ENCODE assay signal across 22 cellular contexts in the genomic region with DNA sequence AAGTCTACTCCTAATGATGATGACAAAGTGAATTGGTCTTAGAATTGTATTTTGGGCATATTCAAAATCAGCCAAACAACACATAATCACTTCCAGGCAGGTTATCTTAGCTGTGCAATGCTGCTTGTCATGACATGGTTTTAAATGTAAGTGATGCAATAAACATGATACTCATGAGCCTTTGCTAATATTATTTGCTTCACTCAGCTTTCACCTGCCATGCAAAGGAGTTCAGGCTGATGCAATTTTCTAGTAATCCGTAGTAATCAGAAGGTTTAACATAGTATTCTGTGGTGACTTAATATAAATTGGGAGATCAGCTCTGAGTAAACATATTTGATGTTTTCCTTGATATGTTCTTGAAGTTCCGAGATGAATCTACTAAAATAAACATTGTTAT. TPM values are rescaled to one million over a fixed set of nuclear protein-coding genes. Genes with fewer than 3 reads are reported as not detected.
DNase-seq lines count a peak whose midpoint lies in the region; ATAC-seq and TF ChIP-seq lines count a peak whose summit lies in the region.
"Had no signal": no experiment of that assay in that cellular context is flagged by ENCODE, and none has a peak within 500 bp of the region (broad histone marks: within the 10 kb centered on the region; RNA-seq: fewer than 3 reads in every experiment).

No MANE protein-coding gene starts in this region.

- TF ChIP-seq POLR2A in gastroesophageal sphincter (IDR thresholded peaks at IDR 0.05) = no peak

- H3K9ac ChIP-seq in liver (ENCODE audit: low read depth in 1 of 2, low read length in 2 of 2) = no peak overlapping the region
- H3K9ac ChIP-seq: KMS-11 had no signal

- no peak for TF ChIP-seq CTCF in astrocyte of the spinal cord (IDR thresholded peaks at IDR 0.05; ENCODE audit: low read depth, low read length)
- TF ChIP-seq CTCF in liver (IDR thresholded peaks at IDR 0.05; ENCODE audit: low read depth, low read length, missing input control) = no peak
- no peak for TF ChIP-seq CTCF in gastroesophageal sphincter (IDR thresholded peaks at IDR 0.05)

- peaks cover 0 to 19% (median 6%) of the 10 kb centered on the region in 4 donors for H3K36me3 ChIP-seq in liver (ENCODE audit: control insufficient read depth in 4 of 4, insufficient read depth in 3 of 4, low read depth in 1 of 4, low read length in 3 of 4)
- peaks cover 0 to 76% of the 10 kb centered on the region in 2 donors for H3K36me3 ChIP-seq in gastroesophageal sphincter
- H3K36me3 ChIP-seq: adrenal gland, prostate gland had no signal

- no peak for ATAC-seq in gastroesophageal sphincter
- no peak for ATAC-seq in HG03378 (IDR thresholded peaks at IDR 0.05; ENCODE audit: unreplicated experiment)
- ATAC-seq: effector memory CD8-positive, alpha-beta T cell; left ventricle myocardium superior had no signal

- no peaks in the 10 kb centered on the region for H3K4me1 ChIP-seq in liver (ENCODE audit: control insufficient read depth in 4 of 4, insufficient read depth in 4 of 4, low read length in 3 of 4)
- no peaks in the 10 kb centered on the region for H3K4me1 ChIP-seq in gastroesophageal sphincter
- H3K4me1 ChIP-seq: adrenal gland, prostate gland, spleen, tibial nerve had no signal

- H3K4me3 ChIP-seq in astrocyte of the spinal cord (ENCODE audit: low read depth, low read length) = no peak overlapping the region
- no peak overlapping the region for H3K4me3 ChIP-seq in liver (ENCODE audit: low read depth in 1 of 3, low read length in 3 of 3)
- no peak overlapping the region for H3K4me3 ChIP-seq in gastroesophageal sphincter
- H3K4me3 ChIP-seq: adrenal gland, prostate gland, spleen, tibial nerve had no signal

- DNase-seq in DMS153 (lab: John Stamatoyannopoulos, UW) (peak; percentile 6), DMS153 treated with DMSO at 0.1 percent for 48 hours (lab: John Stamatoyannopoulos, UW; ENCODE audit: unreplicated experiment) (no peak), NCI-H526 (lab: John Stamatoyannopoulos, UW) (peak; percentile 49 to 66), astrocyte of the spinal cord (ENCODE audit: low read depth, low spot score) (peak; percentile 43), midbrain (lab: John Stamatoyannopoulos, UW) (no peak)
- DNase-seq: 8988T; activated B cell treated with CpG ODN at 0.5 μM for 24 hours; adrenal gland; CD4-positive, alpha-beta T cell; central memory CD4-positive, alpha-beta T cell; effector memory CD8-positive, alpha-beta T cell; left ventricle myocardium superior; NCI-H146; NCI-H524 treated with DMSO at 0.1 percent for 48 hours; Right ventricle myocardium superior; spleen had no signal

- in situ Hi-C loops in astrocyte of the spinal cord (cut with HindIII; ENCODE audit: low sequenced_read_pairs) = no loop called here

- H3K9me3 ChIP-seq in liver (ENCODE audit: control insufficient read depth in 4 of 4, low read length in 3 of 4) (no peaks in the 10 kb centered on the region), gastroesophageal sphincter (no peaks in the 10 kb centered on the region)
- H3K9me3 ChIP-seq: prostate gland, spleen, tibial nerve had no signal

- no peak overlapping the region for H3K27ac ChIP-seq in liver (ENCODE audit: low read depth in 1 of 2, low read length in 2 of 2)
- no peak overlapping the region for H3K27ac ChIP-seq in gastroesophageal sphincter
- H3K27ac ChIP-seq: adrenal gland, KMS-11, prostate gland, spleen, tibial nerve had no signal

- no peak for TF ChIP-seq EP300 in gastroesophageal sphincter (IDR thresholded peaks at IDR 0.05)

- no peaks in the 10 kb centered on the region for H3K27me3 ChIP-seq in liver (ENCODE audit: control insufficient read depth in 4 of 4, insufficient read depth in 4 of 4, low read length in 3 of 4)
- no peaks in the 10 kb centered on the region for H3K27me3 ChIP-seq in gastroesophageal sphincter
- H3K27me3 ChIP-seq: adrenal gland, spleen, tibial nerve had no signal

- TF ChIP-seq RAD21 in liver (IDR thresholded peaks at IDR 0.05) = no peak

- 67% methylated on average over 2 of the region's 2 CpGs for WGBS in liver
- WGBS in gastroesophageal sphincter (ENCODE audit: low coverage in 1 of 2), 2 donors = 58 to 62% methylated on average over 2 of the region's 2 CpGs

TF ChIP-seq in liver, 16 proteins besides CTCF, POLR2A, EP300 and RAD21:
- peak in 1 of 2 donors; percentile 14 for TF ChIP-seq RXRA (IDR thresholded peaks at IDR 0.05)
- no peak for TF ChIP-seq HNF4G (IDR thresholded peaks at IDR 0.05)
- TF ChIP-seq, protein P1, sequence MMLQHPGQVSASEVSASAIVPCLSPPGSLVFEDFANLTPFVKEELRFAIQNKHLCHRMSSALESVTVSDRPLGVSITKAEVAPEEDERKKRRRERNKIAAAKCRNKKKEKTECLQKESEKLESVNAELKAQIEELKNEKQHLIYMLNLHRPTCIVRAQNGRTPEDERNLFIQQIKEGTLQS (IDR thresholded peaks at IDR 0.05) = peak; percentile 63

RNA-seq across cellular contexts. Expression of a gene that starts 29.1 kb away (rescaled TPM):
- total RNA-seq in liver = 10 to 100 TPM; 10.1 to 11.6 TPM
- 1 to 10 TPM; 4.9 to 7.9 TPM for polyA plus RNA-seq in liver
- 10 to 100 TPM in 3 of 4 donors, 1 to 10 TPM in 1; 8.7 to 17.8 (median 11.2) TPM for total RNA-seq in gastroesophageal sphincter

Comparison
In these comparisons a context has a peak if more than half of its experiments do, and no peak if none do; other contexts are left out.
1. DNase-seq: peak in DMS153 (single experiment), NCI-H526 (2 of 2) and astrocyte of the spinal cord (single experiment); none in DMS153 treated with DMSO at 0.1 percent for 48 hours (single experiment) and midbrain (single experiment).